21 cellular contexts compared by ENCODE assay signal in genomic region chr19:19439083-19439482, GRCh38. TPM values are rescaled to one million over a fixed set of nuclear protein-coding genes. Genes with fewer than 3 reads are reported as not detected.
DNase-seq lines count a peak whose midpoint lies in the region; ATAC-seq and TF ChIP-seq lines count a peak whose summit lies in the region.
"Had no signal": no experiment of that assay in that cellular context is flagged by ENCODE, and none has a peak within 500 bp of the region (broad histone marks: within the 10 kb centered on the region; RNA-seq: fewer than 3 reads in every experiment).

No MANE protein-coding gene starts in this region.

- no peaks in the 10 kb centered on the region for H3K27me3 Mint-ChIP-seq in activated naive CD4-positive, alpha-beta T cell treated with anti-CD3 and anti-CD28 coated beads for 36 hours (ENCODE audit: low read depth)
- H3K27me3 Mint-ChIP-seq: activated naive CD8-positive, alpha-beta T cell treated with anti-CD3 and anti-CD28 coated beads, Interleukin-2, amount 10 ng/mL, durations not matched to agents 7 days and 5 days had no signal

- H3K27ac Mint-ChIP-seq in activated naive CD4-positive, alpha-beta T cell treated with anti-CD3 and anti-CD28 coated beads for 36 hours: peak overlapping the region; percentile 58

- TSS peak; percentile 7 for BruUV-seq in PC-3 (replicated peaks; lab: Mats Ljungman, UMichigan)

- H3F3A ChIP-seq in PC-3 (ENCODE audit: low read length, unreplicated experiment): no peaks in the 10 kb centered on the region

- no peak for DNase-seq in activated naive CD4-positive, alpha-beta T cell treated with anti-CD3 and anti-CD28 coated beads for 36 hours
- DNase-seq in activated naive CD4-positive, alpha-beta T cell treated with Interleukin-2 at 50 U/mL for 16 hours: no peak
- DNase-seq in PC-3 (no peak), esophagus squamous epithelium (lab: John Stamatoyannopoulos, UW) (no peak), inferior parietal cortex (ENCODE audit: extremely low spot score) (no peak), NCI-H524 (lab: John Stamatoyannopoulos, UW) (no peak)
- no peak for DNase-seq in stimulated activated naive CD8-positive, alpha-beta T cell treated with anti-CD3 and anti-CD28 coated beads, Interleukin-15, Interleukin-2, amounts not matched to agents 100 U/mL and 50 U/mL, for 24 hours
- DNase-seq: activated CD4-positive, alpha-beta T cell treated with anti-CD3 and anti-CD28 coated beads, Interleukin-2, amount 50 U/mL, for 1 hour; activated naive CD8-positive, alpha-beta T cell treated with anti-CD3 and anti-CD28 coated beads, Interleukin-2, amount 10 ng/mL, durations not matched to agents 7 days and 5 days; activated T-cell treated with anti-CD3 and anti-CD28 coated beads for 4 hours; foreskin fibroblast; mammary epithelial cell; NCI-H1092 treated with DMSO at 0.1 percent for 48 hours; NCI-H2029; NCI-H226; NCI-H748 treated with DMSO at 0.1 percent for 48 hours; psoas muscle had no signal

- no peak overlapping the region for H3K4me3 Mint-ChIP-seq in activated naive CD4-positive, alpha-beta T cell treated with anti-CD3 and anti-CD28 coated beads for 36 hours
- H3K4me3 Mint-ChIP-seq: activated naive CD8-positive, alpha-beta T cell treated with anti-CD3 and anti-CD28 coated beads, Interleukin-2, amount 10 ng/mL, durations not matched to agents 7 days and 5 days had no signal

- H3K27ac ChIP-seq in PC-3 (ENCODE audit: low read length) (no peak overlapping the region), esophagus squamous epithelium (peak overlapping the region; percentile 3 to 52 (median 13))
- H3K27ac ChIP-seq: BLaER1, psoas muscle, SK-N-MC had no signal

- no peak overlapping the region for H3K4me2 ChIP-seq in PC-3 (ENCODE audit: low read length)
- H3K4me2 ChIP-seq: BLaER1 had no signal

- H3K4me1 Mint-ChIP-seq in activated naive CD4-positive, alpha-beta T cell treated with anti-CD3 and anti-CD28 coated beads for 36 hours (ENCODE audit: low read depth): peaks cover 43% of the 10 kb centered on the region

- H2AFZ ChIP-seq in PC-3 (ENCODE audit: low read length): no peak overlapping the region

- no peaks in the 10 kb centered on the region for H3K9me3 ChIP-seq in PC-3 (ENCODE audit: low read length)
- H3K9me3 ChIP-seq in esophagus squamous epithelium: no peaks in the 10 kb centered on the region
- H3K9me3 ChIP-seq: BLaER1, heart left ventricle, psoas muscle had no signal

- H3K9me3 Mint-ChIP-seq in activated naive CD4-positive, alpha-beta T cell treated with anti-CD3 and anti-CD28 coated beads for 36 hours: peaks cover 8% of the 10 kb centered on the region
- H3K9me3 Mint-ChIP-seq: activated naive CD8-positive, alpha-beta T cell treated with anti-CD3 and anti-CD28 coated beads, Interleukin-2, amount 10 ng/mL, durations not matched to agents 7 days and 5 days had no signal

- no peaks in the 10 kb centered on the region for H3K27me3 ChIP-seq in PC-3 (ENCODE audit: low read length)
- no peaks in the 10 kb centered on the region for H3K27me3 ChIP-seq in esophagus squamous epithelium
- H3K27me3 ChIP-seq: BLaER1, heart left ventricle had no signal

- TF ChIP-seq POLR2A in esophagus squamous epithelium (IDR thresholded peaks at IDR 0.05): no peak

- ATAC-seq in PC-3 (no peak), GM19351 (IDR thresholded peaks at IDR 0.05; ENCODE audit: unreplicated experiment) (no peak)
- ATAC-seq in stimulated activated naive CD8-positive, alpha-beta T cell treated with anti-CD3 and anti-CD28 coated beads, Interleukin-15, Interleukin-2, amounts not matched to agents 100 U/mL and 50 U/mL, for 24 hours: peak; percentile 34
- ATAC-seq: psoas muscle had no signal

- H3K4me3 ChIP-seq in PC-3 (ENCODE audit: low read length) (no peak overlapping the region), esophagus squamous epithelium (no peak overlapping the region)
- H3K4me3 ChIP-seq: BLaER1, heart left ventricle, psoas muscle, SK-N-MC had no signal

- TF ChIP-seq CTCF in PC-3 (conservative IDR thresholded peaks at IDR 0.05; ENCODE audit: low read depth, low read length): no peak
- no peak for TF ChIP-seq CTCF in esophagus squamous epithelium (IDR thresholded peaks at IDR 0.05)

- peaks cover 94% of the 10 kb centered on the region for H3K79me2 ChIP-seq in PC-3 (ENCODE audit: low read length)

- POLR2A ChIA-PET in PC-3 (lab: Charles Lee; ENCODE audit: unreplicated experiment): no interaction called here

- CTCF ChIA-PET in activated naive CD4-positive, alpha-beta T cell treated with anti-CD3 and anti-CD28 coated beads for 36 hours (lab: Charles Lee): no interaction called here
- CTCF ChIA-PET in PC-3 (lab: Charles Lee): no interaction called here

- H3K36me3 Mint-ChIP-seq in activated naive CD4-positive, alpha-beta T cell treated with anti-CD3 and anti-CD28 coated beads for 36 hours (ENCODE audit: low read depth): peaks cover 20% of the 10 kb centered on the region

- no peaks in the 10 kb centered on the region for H3K4me1 ChIP-seq in PC-3 (ENCODE audit: insufficient read depth, low read length)
- peaks cover 15 to 46% (median 20%) of the 10 kb centered on the region in 3 donors for H3K4me1 ChIP-seq in esophagus squamous epithelium

- intact Hi-C loops in activated naive CD4-positive, alpha-beta T cell treated with anti-CD3 and anti-CD28 coated beads for 36 hours (cut with micrococcal nuclease): no loop called here
- intact Hi-C loops in PC-3 (cut with micrococcal nuclease) (no loop called here), esophagus squamous epithelium (cut with DNase I) (no loop called here)

- H3K9me2 ChIP-seq in PC-3 (replicated peaks; ENCODE audit: low read length): no peaks in the 10 kb centered on the region

- H3K9ac ChIP-seq in PC-3 (ENCODE audit: low read length): no peak overlapping the region
- H3K9ac ChIP-seq: BLaER1 had no signal

- 51 to 71% methylated on average over 2 of the region's 3 CpGs for WGBS in esophagus squamous epithelium, 2 donors

- H3K36me3 ChIP-seq in PC-3 (ENCODE audit: low read depth, low read length) (no peaks in the 10 kb centered on the region), esophagus squamous epithelium (peaks cover 0 to 7% (median 0%) of the 10 kb centered on the region in 3 donors)

- H4K20me1 ChIP-seq in PC-3 (ENCODE audit: low read length): peaks cover 33% of the 10 kb centered on the region

RNA-seq across cellular contexts. Expression of gene GATAD2A, which starts 33.6 kb away (rescaled TPM):
- 100 to 1,000 TPM in 1 of 2 experiments, 10 to 100 TPM in 1; 91.2 to 100 TPM for total RNA-seq in activated naive CD4-positive, alpha-beta T cell treated with anti-CD3 and anti-CD28 coated beads for 36 hours
- total RNA-seq in PC-3 (2014; rRNA removed): 104 and 143 TPM in 2 replicates
- 10 to 100 TPM; 39.7 to 81.4 (median 41.6) TPM for total RNA-seq in esophagus squamous epithelium
